8 cellular contexts compared by ENCODE assay signal in the genomic region with DNA sequence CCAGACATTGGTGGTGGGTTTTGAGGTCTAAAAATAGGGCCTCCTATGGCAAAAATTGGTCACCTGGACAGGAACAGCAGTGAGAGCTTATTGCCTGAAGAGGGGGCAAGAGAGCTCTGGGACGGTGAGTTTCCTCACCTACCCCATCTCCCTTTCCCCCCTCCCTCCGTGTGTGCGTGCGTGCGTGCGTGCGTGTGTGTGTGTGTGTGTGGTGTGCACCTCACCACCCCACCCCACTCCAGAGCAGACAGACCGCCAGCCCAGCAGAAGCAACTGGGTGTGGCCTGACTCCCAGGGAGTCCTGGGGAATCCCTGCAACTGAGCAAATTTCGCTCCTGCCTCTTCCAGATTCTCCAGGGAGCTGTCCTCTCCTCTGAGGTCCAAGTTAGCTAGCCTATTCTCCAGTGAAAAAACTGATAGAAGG. TPM values are rescaled to one million over a fixed set of nuclear protein-coding genes. Genes with fewer than 3 reads are reported as not detected.
A peak's percentile ranks its signal among the peaks of the same experiment; 100 is the strongest.
DNase-seq lines count a peak whose midpoint lies in the region; ATAC-seq, FAIRE-seq and TF ChIP-seq lines count a peak whose summit lies in the region.

No MANE protein-coding gene starts in this region.

- FAIRE-seq in RCC 7860 (lab: Jason Lieb, UNC) (peak; percentile 55), pancreas (lab: Jason Lieb, UNC) (no peak)

- DNase-seq in NCI-H2029 (lab: John Stamatoyannopoulos, UW): peak; percentile 42
- DNase-seq in NCI-H2029 treated with DMSO at 0.1 percent for 48 hours (lab: John Stamatoyannopoulos, UW): no peak
- DNase-seq in HUDEP-2 (lab: John Stamatoyannopoulos, UW; ENCODE audit: unreplicated experiment in 76 of 76): peak in 73 of 76 experiments; percentile 3 to 86 (median 69)
- peak; percentile 66 for DNase-seq in RCC 7860 (ENCODE audit: low spot score)
- DNase-seq in activated effector memory CD4-positive, alpha-beta T cell treated with Interleukin-2 at 50 U/mL for 16 hours: peak; percentile 71
- DNase-seq in fibroblast of villous mesenchyme (ENCODE audit: low read depth): peak; percentile 94
- DNase-seq in pancreas: peak in 5 of 6 donors; percentile 46 to 61 (median 55)
- peak; percentile 87 for DNase-seq in upper lobe of right lung

- peak; percentile 73 for TF ChIP-seq CTCF in fibroblast of villous mesenchyme (IDR thresholded peaks at IDR 0.05; ENCODE audit: insufficient read depth, low read depth, low read length)
- peak; percentile 18 to 56 (median 40) for TF ChIP-seq CTCF in pancreas (IDR thresholded peaks at IDR 0.05)
- peak; percentile 58 for TF ChIP-seq CTCF in upper lobe of right lung (IDR thresholded peaks at IDR 0.05)

- ATAC-seq in pancreas: peak; percentile 38 to 70 (median 66)
- peak; percentile 78 for ATAC-seq in upper lobe of right lung

- no peaks in the 10 kb centered on the region for H3K36me3 ChIP-seq in pancreas
- no peaks in the 10 kb centered on the region for H3K36me3 ChIP-seq in upper lobe of right lung

- H3K4me3 ChIP-seq in fibroblast of villous mesenchyme (ENCODE audit: low read depth, low read length): no peak overlapping the region
- no peak overlapping the region for H3K4me3 ChIP-seq in pancreas
- no peak overlapping the region for H3K4me3 ChIP-seq in upper lobe of right lung

- peaks cover 0 to 3% (median 0%) of the 10 kb centered on the region in 3 donors for H3K4me1 ChIP-seq in pancreas
- H3K4me1 ChIP-seq in upper lobe of right lung: peaks cover 13% of the 10 kb centered on the region

- intact Hi-C loops in pancreas (cut with DNase I) (loop anchor here in 1 of 3 donors (10.0 kb wide), 1 partner anchor 102 kb away; a partner anchor contains a TSS), upper lobe of right lung (cut with DNase I) (no loop called here)

- WGBS in pancreas, 2 donors: 8 to 19% methylated on average over 6 of the region's 9 CpGs

- H3K27ac ChIP-seq in pancreas: peak overlapping the region in 2 of 4 donors; percentile 37 to 58
- H3K27ac ChIP-seq in upper lobe of right lung: peak overlapping the region; percentile 98

- H3K9me3 ChIP-seq in pancreas: no peaks in the 10 kb centered on the region
- no peaks in the 10 kb centered on the region for H3K9me3 ChIP-seq in upper lobe of right lung

- H3K27me3 ChIP-seq in pancreas: no peaks in the 10 kb centered on the region
- no peaks in the 10 kb centered on the region for H3K27me3 ChIP-seq in upper lobe of right lung

RNA-seq across cellular contexts. Expression of a gene that starts 44.7 kb away (rescaled TPM):
- total RNA-seq in fibroblast of villous mesenchyme (34.1 and 76.9 TPM in 2 replicates), pancreas (10 to 100 TPM in 4 of 6 donors, 1 to 10 TPM in 2; 8.5 to 19.4 (median 14.1) TPM), upper lobe of right lung (25.6 TPM)
- 10 to 100 TPM in 1 of 2 donors, 1 to 10 TPM in 1; 5.9 to 22.8 TPM for polyA plus RNA-seq in pancreas
